Comparison of ENCODE assay signal across 11 cellular contexts in genomic region chr15:63950911-63951481, GRCh38.
DNase-seq lines count a peak whose midpoint lies in the region; ATAC-seq and TF ChIP-seq lines count a peak whose summit lies in the region.
"Had no signal": no experiment of that assay in that cellular context is flagged by ENCODE, and none has a peak within 500 bp of the region (broad histone marks: within the 10 kb centered on the region; RNA-seq: fewer than 3 reads in every experiment).

No MANE protein-coding gene starts in this region.

- intact Hi-C loops in mammary epithelial cell (cut with micrococcal nuclease) (no loop called here), lower lobe of right lung (cut with DNase I) (no loop called here)

- in situ Hi-C loops in mammary epithelial cell (cut with MboI; ENCODE audit: low sequenced_read_pairs in 2 of 2) = no loop called here

- no peak overlapping the region for H2BK120ac ChIP-seq in neuronal stem cell (ENCODE audit: low read depth, low read length)

- no peaks in the 10 kb centered on the region for H3K79me2 ChIP-seq in mammary epithelial cell (ENCODE audit: insufficient read depth, low read length)

- ATAC-seq in lower lobe of right lung = no peak
- no peak for ATAC-seq in GM19035 (IDR thresholded peaks at IDR 0.05; ENCODE audit: unreplicated experiment)
- ATAC-seq in HG03045 (IDR thresholded peaks at IDR 0.05; ENCODE audit: unreplicated experiment) = no peak
- ATAC-seq: activated CD8-positive, alpha-beta memory T cell treated with anti-CD3 and anti-CD28 coated beads, Interleukin-2, amount 10 ng/mL, durations not matched to agents 7 days and 5 days had no signal

- no peaks in the 10 kb centered on the region for H3K36me3 ChIP-seq in mammary epithelial cell (ENCODE audit: insufficient read depth, low read length)
- no peaks in the 10 kb centered on the region for H3K36me3 ChIP-seq in lower lobe of right lung
- H3K36me3 ChIP-seq in neuronal stem cell (replicated peaks in 1 of 2; ENCODE audit: control insufficient read depth in 2 of 2, insufficient read depth in 2 of 2, low read length in 2 of 2) = no peaks in the 10 kb centered on the region
- H3K36me3 ChIP-seq: BLaER1 had no signal

- no peak overlapping the region for H3K9ac ChIP-seq in mammary epithelial cell (ENCODE audit: insufficient read depth, low read length)
- H3K9ac ChIP-seq in neuronal stem cell (ENCODE audit: low read depth, low read length, poor library complexity) = no peak overlapping the region
- H3K9ac ChIP-seq: BLaER1 had no signal

- H3K27ac ChIP-seq in mammary epithelial cell (ENCODE audit: insufficient read depth, low read depth, low read length) = no peak overlapping the region
- H3K27ac ChIP-seq in lower lobe of right lung = peak overlapping the region; percentile 8
- H3K27ac ChIP-seq in neuronal stem cell (replicated peaks; ENCODE audit: low read length) = no peak overlapping the region
- H3K27ac ChIP-seq: BLaER1 had no signal

- H2BK15ac ChIP-seq in neuronal stem cell (ENCODE audit: low read length) = no peak overlapping the region

- CTCF ChIA-PET in AG04449 (lab: Yijun Ruan, JAX) (interaction anchor here (1.0 to 1.3 kb wide), 2 partner anchors 94 to 96 kb away, joined by 3 read pairs; no protein-coding TSS in a partner anchor), mammary epithelial cell (lab: Charles Lee; ENCODE audit: low non-redundant PET) (interaction anchor here (0.6 kb wide), 1 partner anchor 50 kb away, joined by 3 read pairs; no protein-coding TSS in a partner anchor)

- TF ChIP-seq CTCF in AG04449 (IDR thresholded peaks at IDR 0.05; ENCODE audit: insufficient read depth, low read length, missing control alignments) = no peak
- no peak for TF ChIP-seq CTCF in mammary epithelial cell (conservative IDR thresholded peaks at IDR 0.05 in 1 of 2, IDR thresholded peaks at IDR 0.05 in 1 of 2; ENCODE audit: extremely low read depth in 1 of 2, insufficient read depth in 1 of 2, low read depth in 1 of 2, low read length in 2 of 2)
- TF ChIP-seq CTCF in lower lobe of right lung (IDR thresholded peaks at IDR 0.05) = no peak

- H3K4me1 ChIP-seq in mammary epithelial cell (ENCODE audit: insufficient read depth, low read length) = peaks cover 20% of the 10 kb centered on the region
- H3K4me1 ChIP-seq in lower lobe of right lung = peaks cover 4% of the 10 kb centered on the region
- no peaks in the 10 kb centered on the region for H3K4me1 ChIP-seq in neuronal stem cell (ENCODE audit: control insufficient read depth in 2 of 2, insufficient read depth in 1 of 2, low read depth in 1 of 2, low read length in 2 of 2)

- H2BK12ac ChIP-seq in neuronal stem cell (ENCODE audit: low read length) = no peak overlapping the region

- no peak overlapping the region for H3K23ac ChIP-seq in neuronal stem cell (ENCODE audit: low read depth, low read length, poor library complexity)

- H4K91ac ChIP-seq in neuronal stem cell (ENCODE audit: low read depth, low read length, poor library complexity) = no peak overlapping the region

- no peak overlapping the region for H3K4me2 ChIP-seq in mammary epithelial cell (ENCODE audit: insufficient read depth, low read depth, low read length)
- H3K4me2 ChIP-seq in neuronal stem cell (ENCODE audit: insufficient read depth, low read length, poor library complexity, severe bottlenecking) = no peak overlapping the region
- H3K4me2 ChIP-seq: BLaER1 had no signal

- H3K4me3 ChIP-seq in AG04449 (ENCODE audit: low read depth, low read length) (no peak overlapping the region), mammary epithelial cell (replicated peaks in 1 of 3; ENCODE audit: insufficient read depth in 1 of 3, low read depth in 2 of 3, low read length in 3 of 3) (no peak overlapping the region), lower lobe of right lung (no peak overlapping the region), neuronal stem cell (ENCODE audit: low read length in 2 of 2) (no peak overlapping the region)
- H3K4me3 ChIP-seq: BLaER1 had no signal

- no peaks in the 10 kb centered on the region for H4K20me1 ChIP-seq in mammary epithelial cell (ENCODE audit: insufficient read depth, low read length)
- H4K20me1 ChIP-seq: BLaER1 had no signal

- H3K18ac ChIP-seq in neuronal stem cell (ENCODE audit: low read length) = no peak overlapping the region

- no peak overlapping the region for H2BK5ac ChIP-seq in neuronal stem cell (ENCODE audit: low read length)

- H3K14ac ChIP-seq in neuronal stem cell (ENCODE audit: low read length) = no peak overlapping the region

- no peak overlapping the region for H2AK5ac ChIP-seq in neuronal stem cell (ENCODE audit: low read depth, low read length)

- no peak overlapping the region for H4K8ac ChIP-seq in neuronal stem cell (ENCODE audit: low read depth, low read length)

- H3K27me3 ChIP-seq in mammary epithelial cell (ENCODE audit: insufficient read depth, low read length) = no peaks in the 10 kb centered on the region
- H3K27me3 ChIP-seq in lower lobe of right lung (ENCODE audit: low read depth) = no peaks in the 10 kb centered on the region
- H3K27me3 ChIP-seq in neuronal stem cell (ENCODE audit: control insufficient read depth in 3 of 3, insufficient read depth in 3 of 3, low read depth in 1 of 3, low read length in 3 of 3) = no peaks in the 10 kb centered on the region
- H3K27me3 ChIP-seq: BLaER1 had no signal

- H2AFZ ChIP-seq in mammary epithelial cell (ENCODE audit: low read depth, low read length) = no peak overlapping the region
- H2AFZ ChIP-seq in neuronal stem cell (ENCODE audit: low read length) = no peak overlapping the region

- H3K79me1 ChIP-seq in neuronal stem cell (ENCODE audit: low read depth, low read length) = no peaks in the 10 kb centered on the region

- dilution Hi-C loops in mammary epithelial cell (cut with HindIII; ENCODE audit: low sequenced_read_pairs) = no loop called here

- H3K4ac ChIP-seq in neuronal stem cell (ENCODE audit: low read length) = no peak overlapping the region

- 29% methylated on average over 6 of the region's 6 CpGs for WGBS in mammary epithelial cell (ENCODE audit: low coverage, missing lambda C conversion rate)
- WGBS in neuronal stem cell (ENCODE audit: extremely low coverage in 2 of 2, insufficient read length in 2 of 2, insufficient replicate concordance in 1 of 2), 2 donors = no CpG with 5 or more reads among the region's 6 CpGs

- DNase-seq in AG04449 (ENCODE audit: low read depth, low spot score) = peak; percentile 86
- DNase-seq in HS-27A (ENCODE audit: low read depth) = peak; percentile 68
- peak; percentile 82 for DNase-seq in mammary epithelial cell
- DNase-seq in lower lobe of right lung = no peak
- DNase-seq in neuronal stem cell (ENCODE audit: low spot score) = no peak
- DNase-seq in Kasumi-1 (lab: John Stamatoyannopoulos, UW) = no peak
- DNase-seq: activated CD8-positive, alpha-beta memory T cell treated with anti-CD3 and anti-CD28 coated beads, Interleukin-2, amount 10 ng/mL, durations not matched to agents 7 days and 5 days; effector CD8-positive, alpha-beta T cell had no signal

- POLR2A ChIA-PET in AG04449 (lab: Yijun Ruan, JAX) = no interaction called here

- BruUV-seq in mammary epithelial cell (replicated peaks; lab: Mats Ljungman, UMichigan) = no TSS peak

- H3K9me3 ChIP-seq in mammary epithelial cell (replicated peaks; ENCODE audit: insufficient read depth, low read length) (no peaks in the 10 kb centered on the region), lower lobe of right lung (no peaks in the 10 kb centered on the region), neuronal stem cell (replicated peaks in 1 of 2; ENCODE audit: control insufficient read depth in 2 of 2, insufficient read depth in 1 of 2, low read depth in 1 of 2, low read length in 2 of 2) (no peaks in the 10 kb centered on the region)
- H3K9me3 ChIP-seq: BLaER1 had no signal

Comparison
In these comparisons a context has a peak if more than half of its experiments do, and no peak if none do; other contexts are left out.
1. DNase-seq: peak in AG04449 (single experiment), HS-27A (single experiment) and mammary epithelial cell (single experiment); none in lower lobe of right lung (single experiment), neuronal stem cell (single experiment) and Kasumi-1 (0 of 2).